Comparison of ENCODE assay signal across 7 cellular contexts in the genomic region with DNA sequence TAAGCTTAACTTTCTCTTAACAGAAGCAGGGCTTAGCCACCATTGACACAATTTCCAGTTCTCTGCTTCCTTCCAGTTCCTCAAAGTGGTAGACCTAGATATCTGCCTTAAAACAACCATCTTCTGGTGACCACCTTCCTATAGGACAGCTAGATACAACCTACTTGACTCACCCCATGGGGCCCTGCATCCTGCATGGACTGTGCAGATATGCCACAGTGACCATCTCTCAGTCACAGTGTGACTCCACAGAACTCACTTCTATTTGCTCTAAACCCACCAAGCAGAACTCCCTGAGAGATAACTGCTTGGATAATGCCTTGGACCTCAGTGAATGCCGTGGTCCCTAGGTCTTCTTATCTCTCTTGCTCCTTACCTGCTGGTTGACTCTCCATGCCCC.
"Had no signal": no experiment of that assay in that cellular context is flagged by ENCODE, and none has a peak within 500 bp of the region (broad histone marks: within the 10 kb centered on the region; RNA-seq: fewer than 3 reads in every experiment).

No MANE protein-coding gene starts in this region.

- H3K27ac ChIP-seq: HL-60, KMS-11 had no signal

- ATAC-seq: HepG2, K562 had no signal

- DNase-seq: IMR-90, KBM-7, KG1 had no signal

- H3K4me3 ChIP-seq: K562 had no signal
